In genomic region chr4:52657630-52658501, GRCh38 we compare ENCODE assay signal across 8 cellular contexts. TPM values are rescaled to one million over a fixed set of nuclear protein-coding genes. Genes with fewer than 3 reads are reported as not detected.
A peak's percentile ranks its signal among the peaks of the same experiment; 100 is the strongest.
DNase-seq lines count a peak whose midpoint lies in the region; ATAC-seq and TF ChIP-seq lines count a peak whose summit lies in the region.

No MANE protein-coding gene starts in this region.

- H3K36me3 ChIP-seq in right atrium auricular region: no peaks in the 10 kb centered on the region

- no peaks in the 10 kb centered on the region for H3K27me3 ChIP-seq in right atrium auricular region

- H3K4me3 ChIP-seq in right atrium auricular region: peak overlapping the region; percentile 68 to 90

- peaks cover 6% of the 10 kb centered on the region for H3K36me3 Mint-ChIP-seq in activated T-helper 17 cell treated with anti-CD3 and anti-CD28 coated beads, Interleukin-2, amount 50 U/mL, for 72 hours (ENCODE audit: low read depth)

- peaks cover 3% of the 10 kb centered on the region for H3K9me3 Mint-ChIP-seq in activated T-helper 17 cell treated with anti-CD3 and anti-CD28 coated beads, Interleukin-2, amount 50 U/mL, for 72 hours

- H3K4me1 Mint-ChIP-seq in activated T-helper 17 cell treated with anti-CD3 and anti-CD28 coated beads, Interleukin-2, amount 50 U/mL, for 72 hours: peaks cover 30% of the 10 kb centered on the region

- peak; percentile 20 for DNase-seq in AG08395 (ENCODE audit: low spot score)
- DNase-seq in HCEC 1CT: peak; percentile 47
- DNase-seq in right atrium auricular region (ENCODE audit: low spot score): peak; percentile 62
- DNase-seq in retina: peak; percentile 53

- TF ChIP-seq CTCF in right atrium auricular region (IDR thresholded peaks at IDR 0.05): no peak

- peaks cover 0 to 59% of the 10 kb centered on the region in 2 donors for H3K4me1 ChIP-seq in right atrium auricular region

- peak overlapping the region; percentile 57 for H3K4me3 Mint-ChIP-seq in activated T-helper 17 cell treated with anti-CD3 and anti-CD28 coated beads, Interleukin-2, amount 50 U/mL, for 72 hours

- no peak for ATAC-seq in activated T-helper 17 cell treated with anti-CD3 and anti-CD28 coated beads, Interleukin-2, amount 50 U/mL, for 72 hours (replicated peaks)
- ATAC-seq in HG02870 (IDR thresholded peaks at IDR 0.05; ENCODE audit: unreplicated experiment): no peak
- ATAC-seq in HG03460 (IDR thresholded peaks at IDR 0.05; ENCODE audit: unreplicated experiment): no peak
- no peak for ATAC-seq in HG03565 (IDR thresholded peaks at IDR 0.05; ENCODE audit: unreplicated experiment)

- H3K27ac ChIP-seq in right atrium auricular region: peak overlapping the region; percentile 93 to 100

- H3K27ac Mint-ChIP-seq in activated T-helper 17 cell treated with anti-CD3 and anti-CD28 coated beads, Interleukin-2, amount 50 U/mL, for 72 hours: peak overlapping the region; percentile 42

- H3K27me3 Mint-ChIP-seq in activated T-helper 17 cell treated with anti-CD3 and anti-CD28 coated beads, Interleukin-2, amount 50 U/mL, for 72 hours: no peaks in the 10 kb centered on the region

- H3K9me3 ChIP-seq in right atrium auricular region: no peaks in the 10 kb centered on the region

RNA-seq across cellular contexts. Expression of gene USP46, which starts 1.2 kb away (rescaled TPM):
- 10 to 100 TPM in 1 of 2 donors, 1 to 10 TPM in 1; 8.6 to 10.1 TPM for total RNA-seq in activated T-helper 17 cell treated with anti-CD3 and anti-CD28 coated beads, Interleukin-2, amount 50 U/mL, for 72 hours
- 10 to 100 TPM; 19.1 to 28.0 TPM for total RNA-seq in right atrium auricular region
